ENCODE assay signal across 13 cellular contexts in genomic region chr7:121083138-121083789, GRCh38.
DNase-seq lines count a peak whose midpoint lies in the region; ATAC-seq, FAIRE-seq and TF ChIP-seq lines count a peak whose summit lies in the region.
"Had no signal": no experiment of that assay in that cellular context is flagged by ENCODE, and none has a peak within 500 bp of the region (broad histone marks: within the 10 kb centered on the region; RNA-seq: fewer than 3 reads in every experiment).

No MANE protein-coding gene starts in this region.

- H3K9me3 ChIP-seq in heart left ventricle (no peaks in the 10 kb centered on the region), adipocyte (ENCODE audit: control insufficient read depth, low read length) (no peaks in the 10 kb centered on the region)

- H3K36me3 ChIP-seq in heart left ventricle (no peaks in the 10 kb centered on the region), adipocyte (ENCODE audit: control insufficient read depth, insufficient read depth, low read length, severe bottlenecking) (no peaks in the 10 kb centered on the region)

- FAIRE-seq in urothelium cell line (lab: Jason Lieb, UNC): no peak

- H3K9ac ChIP-seq in adipocyte (ENCODE audit: low read length): peak overlapping the region; percentile 63

- ATAC-seq in heart left ventricle (peak in 3 of 4 donors; percentile 4 to 40 (median 28)), Right ventricle myocardium inferior (no peak), foreskin keratinocyte (peak; percentile 74), GM19035 (IDR thresholded peaks at IDR 0.05; ENCODE audit: unreplicated experiment) (no peak)

- H3K27ac ChIP-seq in heart left ventricle (peak overlapping the region in 9 of 12 donors; percentile 13 to 83 (median 71)), foreskin keratinocyte (peak overlapping the region; percentile 31)

- H3K4me1 ChIP-seq in heart left ventricle: peaks cover 0 to 55% (median 31%) of the 10 kb centered on the region in 12 donors
- peaks cover 76% of the 10 kb centered on the region for H3K4me1 ChIP-seq in adipocyte (ENCODE audit: control insufficient read depth, insufficient read depth, low read length)
- peaks cover 50% of the 10 kb centered on the region for H3K4me1 ChIP-seq in foreskin keratinocyte

- no peak for TF ChIP-seq POLR2A in heart left ventricle (IDR thresholded peaks at IDR 0.05)

- DNase-seq in heart left ventricle: no peak
- DNase-seq in Right ventricle myocardium inferior (ENCODE audit: missing footprints): no peak
- peak; percentile 72 for DNase-seq in adipocyte (ENCODE audit: low read depth)
- DNase-seq in foreskin keratinocyte: peak; percentile 54 to 75
- peak; percentile 37 for DNase-seq in urothelium cell line (ENCODE audit: low spot score)
- DNase-seq in activated naive CD4-positive, alpha-beta T cell treated with Interleukin-2 at 50 U/mL for 16 hours: no peak
- DNase-seq in NCI-H2196 (lab: John Stamatoyannopoulos, UW; ENCODE audit: unreplicated experiment): no peak
- DNase-seq: activated T-cell treated with anti-CD3 and anti-CD28 coated beads, Interleukin-2, amount 50 U/mL, for 48 hours; cerebellar nuclear complex; NCI-H146; NK-92 treated with Interleukin-12 subunit alpha and Interleukin-12 subunit beta, amount 100 ng/mL, for 24 hours; stimulated activated naive CD4-positive, alpha-beta T cell treated with Interleukin-2 at 50 U/mL for 16 hours had no signal

- H3K27me3 ChIP-seq in heart left ventricle (no peaks in the 10 kb centered on the region), adipocyte (replicated peaks; ENCODE audit: control insufficient read depth, insufficient read depth, low read length) (no peaks in the 10 kb centered on the region), foreskin keratinocyte (no peaks in the 10 kb centered on the region)

- intact Hi-C loops in heart left ventricle (cut with DNase I) (loop anchor here in 3 of 10 donors (2.0 to 5.0 kb wide), 3 partner anchors 94 to 276 kb away; partner anchors contain the start of gene CPED1 (in 2 of the 3)), Right ventricle myocardium inferior (cut with DNase I) (no loop called here)

- H3K4me3 ChIP-seq in heart left ventricle (no peak overlapping the region), adipocyte (ENCODE audit: low read length) (peak overlapping the region; percentile 45)

- WGBS in heart left ventricle, 4 donors: 87 to 89% (median 88%) methylated on average over 4 of the region's 4 CpGs

- TF ChIP-seq CTCF in heart left ventricle (IDR thresholded peaks at IDR 0.05): no peak
- TF ChIP-seq CTCF in foreskin keratinocyte (conservative IDR thresholded peaks at IDR 0.05): no peak

Comparison
In these comparisons a context has a peak if more than half of its experiments do, and no peak if none do; other contexts are left out.
1. ATAC-seq: peak in heart left ventricle (3 of 4) and foreskin keratinocyte (single experiment); none in Right ventricle myocardium inferior (single experiment) and GM19035 (single experiment).
2. DNase-seq: peak in adipocyte (single experiment), foreskin keratinocyte (2 of 2) and urothelium cell line (single experiment); none in heart left ventricle (0 of 5), Right ventricle myocardium inferior (single experiment), activated naive CD4-positive, alpha-beta T cell treated with Interleukin-2 at 50 U/mL for 16 hours (single experiment) and NCI-H2196 (single experiment).